In genomic region chr18:45636110-45636509, GRCh38 we compare ENCODE assay signal across 21 cellular contexts. TPM values are rescaled to one million over a fixed set of nuclear protein-coding genes. Genes with fewer than 3 reads are reported as not detected.
DNase-seq lines count a peak whose midpoint lies in the region; ATAC-seq, FAIRE-seq and TF ChIP-seq lines count a peak whose summit lies in the region.
"Had no signal": no experiment of that assay in that cellular context is flagged by ENCODE, and none has a peak within 500 bp of the region (broad histone marks: within the 10 kb centered on the region; RNA-seq: fewer than 3 reads in every experiment).

No MANE protein-coding gene starts in this region.

- dilution Hi-C loops in keratinocyte (cut with MboI; ENCODE audit: extremely low pct_ligation_motif_present, low sequenced_read_pairs): no loop called here

- H3K4me3 ChIP-seq in NB4 (ENCODE audit: low read depth, low read length) (no peak overlapping the region), endodermal cell (ENCODE audit: low read length) (no peak overlapping the region), keratinocyte (ENCODE audit: control insufficient read depth in 2 of 3, extremely low read depth in 1 of 3, insufficient read depth in 2 of 3, low read depth in 1 of 3, low read length in 3 of 3) (no peak overlapping the region), tibial artery (no peak overlapping the region), dorsolateral prefrontal cortex (no peak overlapping the region)

- 100% methylated on average over 1 of the region's 2 CpGs for WGBS in endodermal cell (ENCODE audit: insufficient coverage in 1 of 2, insufficient read length in 1 of 2), 2 experiments

- H3K36me3 Mint-ChIP-seq in endodermal cell (ENCODE audit: low read depth): no peaks in the 10 kb centered on the region
- H3K36me3 Mint-ChIP-seq: CD14-positive monocyte had no signal

- no peaks in the 10 kb centered on the region for H3K79me2 ChIP-seq in keratinocyte (ENCODE audit: control insufficient read depth, insufficient read depth, low read length)

- no peak overlapping the region for H3K27ac Mint-ChIP-seq in endodermal cell
- H3K27ac Mint-ChIP-seq: CD14-positive monocyte, HFFc6 had no signal

- no peak overlapping the region for H3K9ac ChIP-seq in endodermal cell (ENCODE audit: extremely low read depth, low read length, poor library complexity, severe bottlenecking)
- no peak overlapping the region for H3K9ac ChIP-seq in keratinocyte (ENCODE audit: control insufficient read depth, extremely low read depth, insufficient read depth, low read length)
- H3K9ac ChIP-seq: KMS-11 had no signal

- peaks cover 4% of the 10 kb centered on the region for H3K4me1 Mint-ChIP-seq in endodermal cell

- H3K27ac ChIP-seq in endodermal cell (ENCODE audit: low read depth, low read length) (no peak overlapping the region), keratinocyte (ENCODE audit: control insufficient read depth, insufficient read depth, low read length) (no peak overlapping the region), tibial artery (peak overlapping the region; percentile 88 to 97), dorsolateral prefrontal cortex (peak overlapping the region in 1 of 59 donors; percentile 9)
- H3K27ac ChIP-seq: KMS-11 had no signal

- H3K4me1 ChIP-seq in endodermal cell (ENCODE audit: control insufficient read depth, insufficient read depth, low read length) (peaks cover 6% of the 10 kb centered on the region), keratinocyte (ENCODE audit: control insufficient read depth, extremely low read depth, insufficient read depth, low read length) (no peaks in the 10 kb centered on the region), tibial artery (peaks cover 4 to 52% (median 32%) of the 10 kb centered on the region in 4 donors)

- H3K9me3 ChIP-seq in endodermal cell (ENCODE audit: control insufficient read depth, low read length) (no peaks in the 10 kb centered on the region), keratinocyte (ENCODE audit: control insufficient read depth, low read depth, low read length) (no peaks in the 10 kb centered on the region), tibial artery (no peaks in the 10 kb centered on the region)

- H3K4me2 ChIP-seq in keratinocyte (ENCODE audit: control insufficient read depth, extremely low read depth, insufficient read depth, low read depth, low read length): no peak overlapping the region
- H3K4me2 ChIP-seq: KMS-11 had no signal

- H2AFZ ChIP-seq in keratinocyte (ENCODE audit: control insufficient read depth, low read length): no peak overlapping the region

- no peaks in the 10 kb centered on the region for H4K20me1 ChIP-seq in keratinocyte (ENCODE audit: control insufficient read depth, extremely low read depth, insufficient read depth, low read length)

- H3K36me3 ChIP-seq in endodermal cell (ENCODE audit: control insufficient read depth, insufficient read depth, low read length): no peaks in the 10 kb centered on the region
- H3K36me3 ChIP-seq in keratinocyte (ENCODE audit: control insufficient read depth in 2 of 2, extremely low read depth in 1 of 2, insufficient read depth in 2 of 2, low read length in 2 of 2): no peaks in the 10 kb centered on the region
- no peaks in the 10 kb centered on the region for H3K36me3 ChIP-seq in tibial artery

- peak; percentile 45 for DNase-seq in NB4 (ENCODE audit: low read depth)
- peak; percentile 21 for DNase-seq in endodermal cell
- DNase-seq in keratinocyte (ENCODE audit: low read depth, low spot score): no peak
- DNase-seq in tibial artery: no peak
- DNase-seq in DMS153 treated with DMSO at 0.1 percent for 48 hours (lab: John Stamatoyannopoulos, UW; ENCODE audit: unreplicated experiment): no peak
- DNase-seq in dorsolateral prefrontal cortex: no peak
- DNase-seq: DND-41, H7, HFFc6, NCI-H1092 treated with DMSO at 0.1 percent for 48 hours, NCI-H146, NCI-H2029 treated with DMSO at 0.1 percent for 48 hours, NCI-H2171 had no signal

- no peak overlapping the region for H3K4me3 Mint-ChIP-seq in endodermal cell
- H3K4me3 Mint-ChIP-seq: CD14-positive monocyte, HFFc6 had no signal

- peaks cover 17% of the 10 kb centered on the region for H3K27me3 Mint-ChIP-seq in endodermal cell (ENCODE audit: insufficient read depth)

- intact Hi-C loops in tibial artery (cut with DNase I; ENCODE audit: low total_unique reads) (no loop called here), dorsolateral prefrontal cortex (cut with DNase I) (no loop called here)

- peak; percentile 51 for FAIRE-seq in keratinocyte (lab: Jason Lieb, UNC)
- FAIRE-seq: HepG2, RCC 7860 had no signal

- H3K27me3 ChIP-seq in endodermal cell (ENCODE audit: control insufficient read depth, insufficient read depth, low read length, poor library complexity, severe bottlenecking) (peaks cover 50% of the 10 kb centered on the region), keratinocyte (ENCODE audit: control insufficient read depth, extremely low read depth, insufficient read depth, low read length) (no peaks in the 10 kb centered on the region), tibial artery (no peaks in the 10 kb centered on the region), dorsolateral prefrontal cortex (peaks cover 0 to 8% (median 0%) of the 10 kb centered on the region in 45 donors)

- no peaks in the 10 kb centered on the region for H3K9me1 ChIP-seq in keratinocyte (ENCODE audit: control insufficient read depth, extremely low read depth, insufficient read depth, low read length)

- H3K9me3 Mint-ChIP-seq in endodermal cell: no peaks in the 10 kb centered on the region
- H3K9me3 Mint-ChIP-seq: CD14-positive monocyte, HFFc6 had no signal

- no peak for ATAC-seq in GM19023 (IDR thresholded peaks at IDR 0.05; ENCODE audit: unreplicated experiment)
- ATAC-seq: HepG2, Right ventricle myocardium inferior had no signal

- TF ChIP-seq CTCF in NB4 (IDR thresholded peaks at IDR 0.05; ENCODE audit: low read depth, low read length) (no peak), endodermal cell (conservative IDR thresholded peaks at IDR 0.05) (no peak), keratinocyte (optimal IDR thresholded peaks at IDR 0.05 in 1 of 3, IDR thresholded peaks at IDR 0.05 in 1 of 3, conservative IDR thresholded peaks at IDR 0.05 in 1 of 3; ENCODE audit: extremely low read depth in 1 of 3, insufficient read depth in 2 of 3, low read length in 3 of 3) (no peak), tibial artery (IDR thresholded peaks at IDR 0.05) (no peak), dorsolateral prefrontal cortex (IDR thresholded peaks at IDR 0.05 in 54 of 56, conservative IDR thresholded peaks at IDR 0.05 in 2 of 56; ENCODE audit: low read depth in 1 of 56, partially characterized antibody in 56 of 56) (no peak)

- TF ChIP-seq POLR2A in NB4 (IDR thresholded peaks at IDR 0.05; ENCODE audit: extremely low read depth, insufficient read length): no peak

RNA-seq across cellular contexts. Expression of gene SLC14A2, which starts 20.8 kb away (rescaled TPM):
- total RNA-seq in endodermal cell (under 1 TPM in 1 of 2 donors, not detected in 1; 0.09 TPM), dorsolateral prefrontal cortex (under 1 TPM in 58 of 120 experiments, not detected in 62; 0.10 to 0.91 (median 0.30) TPM)
- 0.21 TPM for polyA plus RNA-seq in endodermal cell (2013, experiment 1 of 2)
- polyA plus RNA-seq in endodermal cell (2013, experiment 2 of 2): 0.33 TPM
- 0.03 TPM in 1 of 3 replicates, not detected in the others for polyA plus RNA-seq in keratinocyte
- polyA plus RNA-seq in keratinocyte (2011; ENCODE audit: low read depth): not detected
- not detected in 2 replicates for polyA plus RNA-seq in keratinocyte (2011; cell fraction: cytosol; rRNA removed)
- 0.03 and 0.08 TPM in 2 replicates for polyA plus RNA-seq in keratinocyte (2011; cell fraction: nucleus; rRNA removed)
- 0.03 TPM in 1 of 2 replicates, not detected in the other for polyA plus RNA-seq in keratinocyte (2012; ENCODE audit: low replicate concordance)
- not detected in 3 replicates for polyA minus RNA-seq in keratinocyte
- not detected for polyA minus RNA-seq in keratinocyte (2011; cell fraction: cytosol; rRNA and poly(A)+ RNA removed)
- not detected in 2 replicates for polyA minus RNA-seq in keratinocyte (2011; cell fraction: nucleus; rRNA and poly(A)+ RNA removed)
- total RNA-seq: G401, H7, HepG2, HFFc6, OCI-LY7, Right ventricle myocardium inferior had no signal
- polyA plus RNA-seq: CD14-positive monocyte, HepG2 had no signal

Comparison
In these comparisons a context has a peak if more than half of its experiments do, and no peak if none do; other contexts are left out.
1. DNase-seq: peak in NB4 (single experiment) and endodermal cell (single experiment); none in keratinocyte (single experiment), tibial artery (0 of 2), DMS153 treated with DMSO at 0.1 percent for 48 hours (single experiment) and dorsolateral prefrontal cortex (0 of 10).
2. H3K27ac ChIP-seq: peak in tibial artery (2 of 2); none in endodermal cell (single experiment) and keratinocyte (single experiment).